In the genomic region with DNA sequence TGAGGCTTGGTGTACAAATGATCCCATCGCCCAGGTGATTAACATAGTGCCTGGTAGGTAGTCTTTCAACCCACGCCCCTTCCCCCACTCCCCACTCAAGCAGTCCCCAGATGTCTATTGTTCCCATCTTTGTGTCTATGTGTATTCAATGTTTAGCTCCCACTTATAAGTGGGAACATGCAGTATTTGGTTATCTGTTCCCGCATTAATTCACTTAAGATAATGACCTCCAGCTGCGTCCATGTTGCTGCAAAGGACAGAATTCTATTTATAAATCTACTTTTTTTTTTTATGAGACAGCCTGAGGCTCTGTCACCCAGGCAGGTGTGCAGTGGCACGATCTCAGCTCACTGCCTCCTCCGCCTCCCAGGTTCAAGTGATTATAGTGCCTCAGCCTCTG, we compare ENCODE assay signal across 18 cellular contexts. TPM values are rescaled to one million over a fixed set of nuclear protein-coding genes. Genes with fewer than 3 reads are reported as not detected.
A peak's percentile ranks its signal among the peaks of the same experiment; 100 is the strongest.
DNase-seq lines count a peak whose midpoint lies in the region; ATAC-seq and TF ChIP-seq lines count a peak whose summit lies in the region.
"Had no signal": no experiment of that assay in that cellular context is flagged by ENCODE, and none has a peak within 500 bp of the region (broad histone marks: within the 10 kb centered on the region; RNA-seq: fewer than 3 reads in every experiment).

No MANE protein-coding gene starts in this region.

- CTCF ChIA-PET in SK-N-SH (lab: Yijun Ruan, JAX), result interaction anchor here (1.2 to 1.9 kb wide), 2 partner anchors 12 to 139 kb away, joined by 4 to 9 read pairs; no protein-coding TSS in a partner anchor

- TF ChIP-seq CTCF in right atrium auricular region (IDR thresholded peaks at IDR 0.05), result no peak
- TF ChIP-seq CTCF in SK-N-SH (IDR thresholded peaks at IDR 0.05), result no peak

- peak in 1 of 2 experiments; percentile 37; a peak in 1 of 4 replicates for TF ChIP-seq EP300 in SK-N-SH (IDR thresholded peaks at IDR 0.05; ENCODE audit: borderline replicate concordance in 1 of 2, low read depth in 1 of 2, low read length in 1 of 2)

- H3K4me1 ChIP-seq in right atrium auricular region (no peaks in the 10 kb centered on the region), SK-N-SH (ENCODE audit: control insufficient read depth in 1 of 2, insufficient read depth in 2 of 2, low read depth in 1 of 2, low read length in 1 of 2) (no peaks in the 10 kb centered on the region)

- intact Hi-C loops in Right ventricle myocardium superior (cut with DNase I), result loop anchor here (10.0 kb wide), 1 partner anchor 63 kb away; a partner anchor contains a TSS

- no peaks in the 10 kb centered on the region for H3K36me3 ChIP-seq in right atrium auricular region
- H3K36me3 ChIP-seq in SK-N-SH (replicated peaks in 1 of 2; ENCODE audit: control insufficient read depth in 1 of 2, insufficient read depth in 2 of 2, low read length in 1 of 2), result no peaks in the 10 kb centered on the region
- H3K36me3 ChIP-seq: MG63, SJCRH30 had no signal

- H2AFZ ChIP-seq in SK-N-SH (ENCODE audit: low read depth), result no peak overlapping the region

- H3K4me3 ChIP-seq in right atrium auricular region, result no peak overlapping the region
- no peak overlapping the region for H3K4me3 ChIP-seq in SK-N-SH (ENCODE audit: low read depth in 2 of 2, low read length in 1 of 2)
- H3K4me3 ChIP-seq: MG63, SJCRH30 had no signal

- no peaks in the 10 kb centered on the region for H3F3A ChIP-seq in SK-N-SH (replicated peaks; ENCODE audit: insufficient read depth)

- no peaks in the 10 kb centered on the region for H3K79me2 ChIP-seq in SK-N-SH (ENCODE audit: insufficient read depth)

- no peak overlapping the region for H3K9ac ChIP-seq in SK-N-SH

- H3K27me3 ChIP-seq in right atrium auricular region (no peaks in the 10 kb centered on the region), SK-N-SH (ENCODE audit: insufficient read depth) (peaks cover 9% of the 10 kb centered on the region; the same call in 1 of the 2 replicates)
- H3K27me3 ChIP-seq: SJCRH30 had no signal

- TF ChIP-seq RAD21 in SK-N-SH (IDR thresholded peaks at IDR 0.05; ENCODE audit: low read length), result no peak

- POLR2A ChIA-PET in SK-N-SH (lab: Yijun Ruan, JAX), result no interaction called here

- 15% methylated on average over 6 of the region's 6 CpGs for WGBS in SK-N-SH (ENCODE audit: low lambda C conversion rate)

- DNase-seq in Right ventricle myocardium superior, result no peak
- DNase-seq in right atrium auricular region (ENCODE audit: low spot score), result no peak
- peak; percentile 52 for DNase-seq in NCI-H1417 treated with DMSO at 0.1 percent for 48 hours (lab: John Stamatoyannopoulos, UW)
- DNase-seq in NCI-H345 (lab: John Stamatoyannopoulos, UW), result peak; percentile 90
- no peak for DNase-seq in SK-N-SH
- DNase-seq in cerebellum (ENCODE audit: low spot score), result no peak
- no peak for DNase-seq in DMS 273 (lab: John Stamatoyannopoulos, UW; ENCODE audit: unreplicated experiment)
- DNase-seq in NCI-H2107 treated with DMSO at 0.1 percent for 48 hours (lab: John Stamatoyannopoulos, UW; ENCODE audit: unreplicated experiment), result no peak
- DNase-seq: C1 segment of cervical spinal cord; CD8-positive, alpha-beta T cell; IMR-90; KG1; MG63; NCI-H1694 treated with DMSO at 0.1 percent for 48 hours; NCI-H82; T-helper 1 cell had no signal

- no peak overlapping the region for H3K4me2 ChIP-seq in SK-N-SH

- H3K9me2 ChIP-seq in SK-N-SH, result no peaks in the 10 kb centered on the region

- H4K20me1 ChIP-seq in SK-N-SH (ENCODE audit: insufficient read depth), result no peaks in the 10 kb centered on the region

- H3K27ac ChIP-seq in right atrium auricular region, result no peak overlapping the region
- H3K27ac ChIP-seq in SK-N-SH (ENCODE audit: low read depth in 2 of 2, low read length in 1 of 2), result no peak overlapping the region
- H3K27ac ChIP-seq: SJCRH30 had no signal

- ATAC-seq in Right ventricle myocardium superior (ENCODE audit: poor library complexity), result peak; percentile 64
- ATAC-seq: CD8-positive, alpha-beta T cell; Panc1 had no signal

- H3K9me3 ChIP-seq in right atrium auricular region, result no peaks in the 10 kb centered on the region
- H3K9me3 ChIP-seq in SK-N-SH, result no peaks in the 10 kb centered on the region
- H3K9me3 ChIP-seq: MG63, SJCRH30 had no signal

TF ChIP-seq in SK-N-SH, 30 proteins besides CTCF, POLR2A, EP300 and RAD21:
- TF ChIP-seq GATA2 (CRISPR knock-in tag; IDR thresholded peaks at IDR 0.05), result peak; percentile 24; the same call in 1 of the 2 replicates
- TF ChIP-seq EZH2phosphoT487 (IDR thresholded peaks at IDR 0.05; ENCODE audit: borderline replicate concordance, low read depth), result no peak

RNA-seq across cellular contexts. Expression of a gene that starts 15.7 kb away (rescaled TPM):
- total RNA-seq in Right ventricle myocardium superior (11.0 TPM), right atrium auricular region (1 to 10 TPM; 5.6 to 8.3 TPM), cerebellum (1.5 TPM)
- not detected in 2 replicates for polyA plus RNA-seq in SK-N-SH (2012; rRNA removed)
- not detected in 2 replicates for polyA plus RNA-seq in SK-N-SH (2012; cell fraction: cytosol; rRNA removed)
- polyA plus RNA-seq in SK-N-SH (2012; cell fraction: nucleus; rRNA removed), result 0.06 and 0.07 TPM in 2 replicates
- total RNA-seq: CD8-positive, alpha-beta T cell had no signal

RNA-seq across cellular contexts. Expression of a gene that starts 40.2 kb away (rescaled TPM):
- total RNA-seq in Right ventricle myocardium superior (15.6 TPM), right atrium auricular region (10 to 100 TPM; 15.5 to 16.9 TPM), cerebellum (29.5 TPM)
- 7.9 and 10.6 TPM in 2 replicates for polyA plus RNA-seq in SK-N-SH (2012; rRNA removed)
- 15.2 and 22.0 TPM in 2 replicates for polyA plus RNA-seq in SK-N-SH (2012; cell fraction: cytosol; rRNA removed)
- polyA plus RNA-seq in SK-N-SH (2012; cell fraction: nucleus; rRNA removed), result 8.8 and 17.3 TPM in 2 replicates

RNA-seq across cellular contexts. Expression of a gene that starts 40.3 kb away (rescaled TPM):
- 18.0 TPM for total RNA-seq in Right ventricle myocardium superior
- 10 to 100 TPM; 17.8 to 20.0 TPM for total RNA-seq in right atrium auricular region
- polyA plus RNA-seq in SK-N-SH (2012; rRNA removed), result 14.6 and 17.0 TPM in 2 replicates
- 20.8 and 26.5 TPM in 2 replicates for polyA plus RNA-seq in SK-N-SH (2012; cell fraction: cytosol; rRNA removed)
- polyA plus RNA-seq in SK-N-SH (2012; cell fraction: nucleus; rRNA removed), result 9.0 and 18.3 TPM in 2 replicates
- 23.9 TPM for total RNA-seq in cerebellum

Comparison
In these comparisons a context has a peak if more than half of its experiments do, and no peak if none do; other contexts are left out.
1. DNase-seq: peak in NCI-H1417 treated with DMSO at 0.1 percent for 48 hours (single experiment) and NCI-H345 (single experiment); none in Right ventricle myocardium superior (single experiment), right atrium auricular region (single experiment), SK-N-SH (single experiment), cerebellum (single experiment), DMS 273 (single experiment) and NCI-H2107 treated with DMSO at 0.1 percent for 48 hours (single experiment).